Comparison of ENCODE assay signal across 8 cellular contexts in the genomic region with DNA sequence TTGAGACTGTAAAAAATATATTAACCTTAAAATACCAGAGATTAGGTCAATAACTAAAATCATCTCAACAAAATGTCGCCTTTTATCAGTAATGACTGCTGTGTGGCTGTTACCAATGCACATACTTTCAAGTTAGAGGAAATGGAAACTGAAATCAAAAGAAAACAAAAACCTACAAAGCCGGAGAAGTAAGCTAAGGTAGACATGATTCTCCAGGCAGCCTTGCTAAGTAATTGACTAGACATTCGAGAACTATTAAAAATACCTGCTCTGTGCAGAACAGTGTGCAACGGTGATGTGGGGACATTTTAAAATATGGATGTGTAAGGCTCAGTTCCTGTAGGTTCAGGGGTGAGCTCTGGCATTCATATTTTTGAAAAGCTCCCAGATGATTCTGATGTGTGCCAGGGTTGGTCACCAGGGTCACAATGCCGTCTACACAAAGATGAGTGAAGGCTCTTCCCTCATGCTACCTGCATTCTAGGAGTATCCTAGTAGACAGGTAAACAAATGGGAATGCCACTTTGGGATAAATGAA. TPM values are rescaled to one million over a fixed set of nuclear protein-coding genes. Genes with fewer than 3 reads are reported as not detected.
A peak's percentile ranks its signal among the peaks of the same experiment; 100 is the strongest.
DNase-seq lines count a peak whose midpoint lies in the region; TF ChIP-seq lines count a peak whose summit lies in the region.

No MANE protein-coding gene starts in this region.

- H3K4me3 Mint-ChIP-seq in endodermal cell: peak overlapping the region; percentile 68

- H3K27me3 ChIP-seq in H7 (ENCODE audit: control insufficient read depth, insufficient read depth, low read length) (peaks cover 12% of the 10 kb centered on the region), endodermal cell (ENCODE audit: control insufficient read depth, insufficient read depth, low read length, poor library complexity, severe bottlenecking) (no peaks in the 10 kb centered on the region), ovary (no peaks in the 10 kb centered on the region)

- H3K27ac ChIP-seq in endodermal cell (ENCODE audit: low read depth, low read length) (no peak overlapping the region), ovary (peak overlapping the region in 1 of 2 donors; percentile 67)

- no peaks in the 10 kb centered on the region for H3K9me3 Mint-ChIP-seq in endodermal cell

- H3K4me1 Mint-ChIP-seq in endodermal cell: peaks cover 54% of the 10 kb centered on the region

- WGBS in endodermal cell (ENCODE audit: insufficient coverage in 1 of 2, insufficient read length in 1 of 2), 2 experiments: 70 to 88% methylated on average over 5 of the region's 5 CpGs
- WGBS in ovary, 3 donors: 40 to 45% (median 41%) methylated on average over 5 of the region's 5 CpGs

- peaks cover 14% of the 10 kb centered on the region for H3K27me3 Mint-ChIP-seq in endodermal cell (ENCODE audit: insufficient read depth)

- no peaks in the 10 kb centered on the region for H3K36me3 Mint-ChIP-seq in endodermal cell (ENCODE audit: low read depth)

- DNase-seq in GM10266 (ENCODE audit: extremely low spot score) (peak; percentile 47), H7 (no peak), OCI-M2 (lab: John Stamatoyannopoulos, UW; ENCODE audit: unreplicated experiment) (peak; percentile 2), endodermal cell (no peak), ovary (no peak), ACHN (no peak), COR-L47 (lab: John Stamatoyannopoulos, UW) (no peak)
- DNase-seq in activated CD4-positive, CD25-positive, alpha-beta regulatory T cell (lab: John Stamatoyannopoulos, UW): no peak

- TF ChIP-seq EP300 in ovary (IDR thresholded peaks at IDR 0.05): no peak

- intact Hi-C loops in ovary (cut with DNase I): no loop called here

- peak overlapping the region; percentile 92 for H3K27ac Mint-ChIP-seq in endodermal cell

- H3K4me1 ChIP-seq in endodermal cell (ENCODE audit: control insufficient read depth, insufficient read depth, low read length): peaks cover 19% of the 10 kb centered on the region
- peaks cover 5% of the 10 kb centered on the region for H3K4me1 ChIP-seq in ovary (ENCODE audit: insufficient read depth)

- TF ChIP-seq CTCF in GM10266 (IDR thresholded peaks at IDR 0.05; ENCODE audit: control insufficient read depth, insufficient read depth, low read depth, missing control alignments) (no peak), endodermal cell (conservative IDR thresholded peaks at IDR 0.05) (no peak), ovary (IDR thresholded peaks at IDR 0.05) (no peak)

- H3K9ac ChIP-seq in endodermal cell (ENCODE audit: extremely low read depth, low read length, poor library complexity, severe bottlenecking): peak overlapping the region; percentile 11

- TF ChIP-seq POLR2A in ovary (IDR thresholded peaks at IDR 0.05): no peak

- H3K4me3 ChIP-seq in H7 (ENCODE audit: insufficient read depth, low read depth, low read length): peak overlapping the region; percentile 43
- peak overlapping the region; percentile 92 for H3K4me3 ChIP-seq in endodermal cell (ENCODE audit: low read length)
- H3K4me3 ChIP-seq in ovary: peak overlapping the region; percentile 50

- H3K9me3 ChIP-seq in endodermal cell (ENCODE audit: control insufficient read depth, low read length) (no peaks in the 10 kb centered on the region), ovary (no peaks in the 10 kb centered on the region)

- in situ Hi-C loops in ACHN (cut with HindIII; ENCODE audit: low pct_ligation_motif_present, low pct_unique_long_range_greater_than_20kb, low sequenced_read_pairs): no loop called here

- H3K36me3 ChIP-seq in H7 (replicated peaks; ENCODE audit: control insufficient read depth, insufficient read depth, low read length) (no peaks in the 10 kb centered on the region), endodermal cell (ENCODE audit: control insufficient read depth, insufficient read depth, low read length) (peaks cover 4% of the 10 kb centered on the region), ovary (no peaks in the 10 kb centered on the region)

RNA-seq across cellular contexts. Expression of a gene that starts 0.6 kb away (rescaled TPM):
- 1.1 and 1.3 TPM in 2 replicates for total RNA-seq in H7 (2014; rRNA removed; shearing (Covaris generic))
- total RNA-seq in endodermal cell: 100 to 1,000 TPM in 1 of 2 donors, 10 to 100 TPM in 1; 33.8 to 101 TPM
- polyA plus RNA-seq in endodermal cell (2013, experiment 1 of 2): 14.0 TPM
- 16.6 TPM for polyA plus RNA-seq in endodermal cell (2013, experiment 2 of 2)
- total RNA-seq in ovary: 10 to 100 TPM in 2 of 7 donors, 1 to 10 TPM in 5; 1.5 to 11.9 (median 5.4) TPM
- 10 to 100 TPM in 1 of 2 donors, 1 to 10 TPM in 1; 5.0 to 20.8 TPM for polyA plus RNA-seq in ovary

RNA-seq across cellular contexts. Expression of a gene that starts 30.7 kb away (rescaled TPM):
- 0.33 and 0.45 TPM in 2 replicates for total RNA-seq in H7 (2014; rRNA removed; shearing (Covaris generic))
- total RNA-seq in endodermal cell (10 to 100 TPM; 29.7 to 46.9 TPM), ovary (1 to 10 TPM in 5 of 7 donors, under 1 TPM in 2; 0.23 to 6.2 (median 2.9) TPM)
- 32.0 TPM for polyA plus RNA-seq in endodermal cell (2013, experiment 1 of 2)
- polyA plus RNA-seq in endodermal cell (2013, experiment 2 of 2): 29.6 TPM
- polyA plus RNA-seq in ovary: 1 to 10 TPM; 2.2 to 4.6 TPM

Comparison
In these comparisons a context has a peak if more than half of its experiments do, and no peak if none do; other contexts are left out.
1. DNase-seq: peak in GM10266 (single experiment) and OCI-M2 (single experiment); none in H7 (single experiment), endodermal cell (single experiment), ovary (0 of 5), ACHN (single experiment), activated CD4-positive, CD25-positive, alpha-beta regulatory T cell (0 of 4) and COR-L47 (single experiment).
2. RNA of a gene that starts 30.7 kb away (total RNA-seq): 29.7 to 46.9 TPM in endodermal cell; 0.23 to 6.2 TPM in ovary and 0.33 to 0.45 TPM in H7; every median in the first group is over 4 times any median in the second.
3. Peak in every context shown above with its lines, with median percentiles within 50 percentile points of each other: H3K4me3 ChIP-seq.